Comparison of ENCODE assay signal across 13 cellular contexts in genomic region chr9:130023994-130024596, GRCh38. TPM values are rescaled to one million over a fixed set of nuclear protein-coding genes. Genes with fewer than 3 reads are reported as not detected.
A peak's percentile ranks its signal among the peaks of the same experiment; 100 is the strongest.
DNase-seq lines count a peak whose midpoint lies in the region; ATAC-seq, FAIRE-seq and TF ChIP-seq lines count a peak whose summit lies in the region.
"Had no signal": no experiment of that assay in that cellular context is flagged by ENCODE, and none has a peak within 500 bp of the region (broad histone marks: within the 10 kb centered on the region; RNA-seq: fewer than 3 reads in every experiment).

No MANE protein-coding gene starts in this region.

- no peak overlapping the region for H2BK120ac ChIP-seq in trophoblast cell (ENCODE audit: insufficient read depth, low read length, poor library complexity)

- H3K9me2 ChIP-seq in GM23248 (ENCODE audit: insufficient read depth): no peaks in the 10 kb centered on the region

- no peak overlapping the region for H3K4me3 Mint-ChIP-seq in CD4-positive, alpha-beta T cell
- H3K4me3 Mint-ChIP-seq in astrocyte (ENCODE audit: unreplicated experiment): no peak overlapping the region

- H3K79me2 ChIP-seq in astrocyte (ENCODE audit: insufficient read depth, low read length) (peaks cover 8% of the 10 kb centered on the region), trophoblast cell (ENCODE audit: control insufficient read depth, insufficient read depth, low read length, poor library complexity) (no peaks in the 10 kb centered on the region), GM23248 (ENCODE audit: insufficient read depth) (peaks cover 91% of the 10 kb centered on the region)

- H3K4me1 ChIP-seq in astrocyte (ENCODE audit: insufficient read depth, low read length) (peaks cover 4% of the 10 kb centered on the region), trophoblast cell (ENCODE audit: control insufficient read depth in 1 of 2, insufficient read depth in 2 of 2, low read length in 2 of 2) (peaks cover 2 to 7% of the 10 kb centered on the region in 2 experiments), GM23248 (ENCODE audit: insufficient read depth) (peaks cover 23% of the 10 kb centered on the region), mucosa of descending colon (ENCODE audit: low read depth) (peaks cover 22% of the 10 kb centered on the region)

- no peak overlapping the region for H3K4me3 ChIP-seq in astrocyte (ENCODE audit: insufficient read depth, low read depth, low read length)
- no peak overlapping the region for H3K4me3 ChIP-seq in trophoblast cell (ENCODE audit: low read depth, low read length)
- H3K4me3 ChIP-seq in GM23248: no peak overlapping the region
- H3K4me3 ChIP-seq in mucosa of descending colon: no peak overlapping the region
- no peak overlapping the region for H3K4me3 ChIP-seq in H7 (ENCODE audit: insufficient read depth, low read depth, low read length)

- H3K9me3 ChIP-seq in CD4-positive, alpha-beta T cell (ENCODE audit: control insufficient read depth, low read length): no peaks in the 10 kb centered on the region
- H3K9me3 ChIP-seq in astrocyte (ENCODE audit: insufficient read depth, low read depth, low read length) (no peaks in the 10 kb centered on the region), trophoblast cell (ENCODE audit: insufficient read depth, low read depth, low read length) (peaks cover 1% of the 10 kb centered on the region), GM23248 (ENCODE audit: low read depth) (no peaks in the 10 kb centered on the region), mucosa of descending colon (no peaks in the 10 kb centered on the region)
- H3K9me3 ChIP-seq: Caco-2 had no signal

- TF ChIP-seq CTCF in CD4-positive, alpha-beta T cell (IDR thresholded peaks at IDR 0.05): no peak
- TF ChIP-seq CTCF in astrocyte (IDR thresholded peaks at IDR 0.05; ENCODE audit: insufficient read depth, low read depth, low read length) (no peak), mucosa of descending colon (IDR thresholded peaks at IDR 0.05) (no peak)

- H3K79me1 ChIP-seq in trophoblast cell (ENCODE audit: low read length): no peaks in the 10 kb centered on the region

- DNase-seq in CD4-positive, alpha-beta T cell: no peak
- DNase-seq in astrocyte (ENCODE audit: low read depth) (no peak), trophoblast cell (no peak), DMS53 treated with DMSO at 0.1 percent for 48 hours (lab: John Stamatoyannopoulos, UW; ENCODE audit: unreplicated experiment) (no peak), GM23248 (no peak), mucosa of descending colon (no peak), H7 (no peak)
- DNase-seq: Caco-2; kidney; NCI-H1092; stimulated activated CD4-positive, alpha-beta T cell treated with anti-CD3 and anti-CD28 coated beads, Interleukin-1b, Interleukin-23, amount 100 ng/mL, for 48 hours; substantia nigra had no signal

- no peak overlapping the region for H4K12ac ChIP-seq in trophoblast cell (ENCODE audit: low read depth, low read length)

- H4K20me1 ChIP-seq in astrocyte (ENCODE audit: insufficient read depth, low read length) (peaks cover 53% of the 10 kb centered on the region), GM23248 (ENCODE audit: insufficient read depth) (0 out of 2 replicates have a peak, but pooled peaks cover 4% of the 10 kb centered on the region)

- H3K36me3 Mint-ChIP-seq in CD4-positive, alpha-beta T cell (ENCODE audit: low read depth): peaks cover 85% of the 10 kb centered on the region
- H3K36me3 Mint-ChIP-seq in astrocyte (ENCODE audit: low read depth, unreplicated experiment): peaks cover 7% of the 10 kb centered on the region

- POLR2A ChIA-PET in CD4-positive, alpha-beta T cell (lab: Charles Lee): interaction anchor here (0.9 to 1.1 kb wide), 2 partner anchors 14 to 16 kb away, joined by 3 to 6 read pairs; no protein-coding TSS in a partner anchor

- no peak overlapping the region for H3K9ac ChIP-seq in astrocyte (ENCODE audit: low read length)
- no peak overlapping the region for H3K9ac ChIP-seq in trophoblast cell (ENCODE audit: low read length)
- no peak overlapping the region for H3K9ac ChIP-seq in GM23248

- H3K18ac ChIP-seq in trophoblast cell (ENCODE audit: low read length): peak overlapping the region; percentile 65

- no peak overlapping the region for H4K8ac ChIP-seq in trophoblast cell (ENCODE audit: low read depth, low read length)

- intact Hi-C loops in CD4-positive, alpha-beta T cell (cut with DNase I, micrococcal nuclease): no loop called here
- intact Hi-C loops in mucosa of descending colon (cut with DNase I, micrococcal nuclease): no loop called here

- H4K91ac ChIP-seq in trophoblast cell (ENCODE audit: low read depth, low read length): no peak overlapping the region

- H3K4me2 ChIP-seq in astrocyte (ENCODE audit: low read length) (peak overlapping the region; percentile 37), trophoblast cell (ENCODE audit: low read length) (no peak overlapping the region), GM23248 (ENCODE audit: unreplicated experiment) (no peak overlapping the region)

- in situ Hi-C loops in GM23248 (cut with MboI): no loop called here

- peak overlapping the region; percentile 31 for H3K27ac ChIP-seq in CD4-positive, alpha-beta T cell (ENCODE audit: low read depth, low read length)
- H3K27ac ChIP-seq in astrocyte (ENCODE audit: low read depth, low read length): no peak overlapping the region
- no peak overlapping the region for H3K27ac ChIP-seq in trophoblast cell (ENCODE audit: low read depth, low read length)
- no peak overlapping the region for H3K27ac ChIP-seq in GM23248

- CTCF ChIA-PET in CD4-positive, alpha-beta T cell (lab: Charles Lee): interaction anchor here (0.6 to 1.0 kb wide), 3 partner anchors 14 to 138 kb away, joined by 3 to 4 read pairs (median 3); no protein-coding TSS in a partner anchor

- H2BK5ac ChIP-seq in trophoblast cell (ENCODE audit: low read depth, low read length, poor library complexity): no peak overlapping the region

- no peaks in the 10 kb centered on the region for H3K36me3 ChIP-seq in astrocyte (ENCODE audit: insufficient read depth, low read length)
- H3K36me3 ChIP-seq in trophoblast cell (ENCODE audit: control insufficient read depth in 1 of 2, insufficient read depth in 2 of 2, low read length in 2 of 2): no peaks in the 10 kb centered on the region
- no peaks in the 10 kb centered on the region for H3K36me3 ChIP-seq in GM23248 (ENCODE audit: low read depth)
- H3K36me3 ChIP-seq in mucosa of descending colon (ENCODE audit: low read depth): no peaks in the 10 kb centered on the region
- no peaks in the 10 kb centered on the region for H3K36me3 ChIP-seq in H7 (replicated peaks; ENCODE audit: control insufficient read depth, insufficient read depth, low read length)

- no peaks in the 10 kb centered on the region for H3K27me3 Mint-ChIP-seq in CD4-positive, alpha-beta T cell
- no peaks in the 10 kb centered on the region for H3K27me3 Mint-ChIP-seq in astrocyte (ENCODE audit: low read depth, unreplicated experiment)

- H3K4me1 Mint-ChIP-seq in CD4-positive, alpha-beta T cell (ENCODE audit: low read depth): peaks cover 98% of the 10 kb centered on the region
- H3K4me1 Mint-ChIP-seq in astrocyte (ENCODE audit: low read depth, unreplicated experiment): peaks cover 16% of the 10 kb centered on the region

- WGBS in trophoblast cell (ENCODE audit: extremely low coverage, insufficient coverage, insufficient read length): no CpG with 5 or more reads among the region's 3 CpGs
- WGBS in GM23248 (ENCODE audit: low coverage in 1 of 2, low lambda C conversion rate in 2 of 2, missing lambda C conversion rate in 2 of 2), 2 experiments: 95 to 98% methylated on average over 3 of the region's 3 CpGs

- TF ChIP-seq POLR2A in GM19193 (IDR thresholded peaks at IDR 0.05; ENCODE audit: extremely low read depth, insufficient read depth, insufficient read length): peak; percentile 36

- no peak overlapping the region for H2BK12ac ChIP-seq in trophoblast cell (ENCODE audit: low read length)

- no peaks in the 10 kb centered on the region for H3K9me3 Mint-ChIP-seq in CD4-positive, alpha-beta T cell
- no peaks in the 10 kb centered on the region for H3K9me3 Mint-ChIP-seq in astrocyte (ENCODE audit: unreplicated experiment)

- no peak overlapping the region for H2AK5ac ChIP-seq in trophoblast cell (ENCODE audit: low read length)

- H3K27me3 ChIP-seq in CD4-positive, alpha-beta T cell (ENCODE audit: control insufficient read depth, insufficient read depth, low read length): no peaks in the 10 kb centered on the region
- H3K27me3 ChIP-seq in astrocyte (ENCODE audit: insufficient read depth, low read length) (no peaks in the 10 kb centered on the region), trophoblast cell (ENCODE audit: insufficient read depth, low read length) (no peaks in the 10 kb centered on the region), GM23248 (replicated peaks; ENCODE audit: insufficient read depth) (no peaks in the 10 kb centered on the region), H7 (ENCODE audit: control insufficient read depth, insufficient read depth, low read length) (no peaks in the 10 kb centered on the region)

- H2AFZ ChIP-seq in astrocyte (ENCODE audit: low read depth, low read length) (no peak overlapping the region), trophoblast cell (ENCODE audit: insufficient read depth, low read length, poor library complexity) (no peak overlapping the region), GM23248 (no peak overlapping the region)

- H3K14ac ChIP-seq in trophoblast cell (ENCODE audit: low read length): no peak overlapping the region

- no peak for FAIRE-seq in astrocyte (lab: Jason Lieb, UNC)
- FAIRE-seq: kidney had no signal

- H3F3A ChIP-seq in GM23248 (ENCODE audit: insufficient read depth): peaks cover 13% of the 10 kb centered on the region; the same call in 1 of the 2 replicates

- ATAC-seq in CD4-positive, alpha-beta T cell (ENCODE audit: poor library complexity): no peak
- ATAC-seq in mucosa of descending colon: no peak

- no peak overlapping the region for H3K23ac ChIP-seq in trophoblast cell (ENCODE audit: low read length)

- H3K27ac Mint-ChIP-seq in CD4-positive, alpha-beta T cell: peak overlapping the region; percentile 81
- peak overlapping the region; percentile 13 for H3K27ac Mint-ChIP-seq in astrocyte (ENCODE audit: unreplicated experiment)

- no peak overlapping the region for H3K4ac ChIP-seq in trophoblast cell (ENCODE audit: low read depth, low read length)

RNA-seq across cellular contexts. Expression of gene FNBP1, which starts 18.9 kb away (rescaled TPM):
- 100 to 1,000 TPM; 166 to 181 TPM for total RNA-seq in CD4-positive, alpha-beta T cell
- total RNA-seq in astrocyte: 60.9 and 63.5 TPM in 2 replicates
- 42.7 and 44.8 TPM in 2 replicates for polyA plus RNA-seq in trophoblast cell (2013)
- total RNA-seq in GM23248 (2014; rRNA removed; shearing (Covaris generic)): 18.8 and 22.6 TPM in 2 replicates
- 17.8 TPM in 2 replicates for polyA plus RNA-seq in GM23248 (2016; fragmentation: Nextera tagmentation; extraction: Ambion mirVana)
- total RNA-seq in mucosa of descending colon: 100 to 1,000 TPM in 1 of 3 donors, 10 to 100 TPM in 2; 40.9 to 176 (median 42.0) TPM
- total RNA-seq in H7 (2014; rRNA removed; shearing (Covaris generic)): 16.0 and 19.6 TPM in 2 replicates

RNA-seq across cellular contexts. Expression of gene GPR107, which starts 29.6 kb away (rescaled TPM):
- total RNA-seq in CD4-positive, alpha-beta T cell: 10 to 100 TPM; 18.9 to 19.2 TPM
- total RNA-seq in astrocyte: 58.7 and 62.3 TPM in 2 replicates
- 32.0 and 32.1 TPM in 2 replicates for polyA plus RNA-seq in trophoblast cell (2013)
- 18.9 and 22.9 TPM in 2 replicates for total RNA-seq in GM23248 (2014; rRNA removed; shearing (Covaris generic))
- 8.0 and 8.5 TPM in 2 replicates for polyA plus RNA-seq in GM23248 (2016; fragmentation: Nextera tagmentation; extraction: Ambion mirVana)
- 10 to 100 TPM; 39.7 to 50.1 (median 49.1) TPM for total RNA-seq in mucosa of descending colon
- 13.0 and 18.0 TPM in 2 replicates for total RNA-seq in H7 (2014; rRNA removed; shearing (Covaris generic))
